10 cellular contexts compared by ENCODE assay signal in the genomic region with DNA sequence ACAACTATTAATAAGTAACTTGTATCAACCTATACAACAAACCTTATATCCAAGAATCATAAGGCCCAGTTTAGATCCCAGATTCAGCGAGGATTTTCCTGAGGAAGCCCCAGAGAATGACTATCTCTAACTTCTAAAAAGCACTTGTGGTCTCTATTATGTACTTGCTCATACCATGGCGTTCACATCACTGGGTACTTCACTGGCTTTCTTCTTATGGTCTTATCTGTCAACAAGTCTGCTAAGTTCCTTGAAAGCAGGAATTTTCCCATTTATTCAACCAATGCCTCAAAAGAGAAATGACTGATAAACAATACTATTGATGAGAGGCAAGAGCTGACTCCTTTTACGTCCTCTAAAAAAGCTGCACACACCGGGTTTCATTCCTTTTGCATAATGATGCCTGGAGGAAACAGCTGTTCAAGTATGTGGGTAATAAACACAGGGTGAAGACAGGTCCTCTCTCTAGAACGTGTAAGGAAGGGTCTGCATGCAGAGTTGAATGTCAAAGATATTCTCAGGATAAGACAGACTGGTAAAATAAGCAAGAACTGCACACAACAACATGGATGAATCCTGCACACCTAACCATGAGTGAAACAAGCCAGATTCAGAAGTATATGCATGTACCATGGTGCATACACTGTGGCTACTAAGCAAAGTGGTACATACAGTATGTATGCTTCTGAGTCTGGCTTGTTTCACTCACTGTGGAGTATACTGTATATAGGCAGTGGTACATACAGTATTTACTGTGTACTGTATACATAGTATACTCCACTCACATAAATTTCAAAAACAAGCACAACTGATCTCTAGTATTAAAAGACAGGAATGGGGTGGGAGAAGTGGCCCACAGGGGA. TPM values are rescaled to one million over a fixed set of nuclear protein-coding genes. Genes with fewer than 3 reads are reported as not detected.
DNase-seq lines count a peak whose midpoint lies in the region; ATAC-seq and TF ChIP-seq lines count a peak whose summit lies in the region.
"Had no signal": no experiment of that assay in that cellular context is flagged by ENCODE, and none has a peak within 500 bp of the region (broad histone marks: within the 10 kb centered on the region; RNA-seq: fewer than 3 reads in every experiment).

No MANE protein-coding gene starts in this region.

- DNase-seq in CD4-positive, alpha-beta T cell, result no peak
- DNase-seq in activated B cell treated with CpG ODN at 0.5 μM for 24 hours (no peak), foreskin melanocyte (no peak), NCI-H1092 (lab: John Stamatoyannopoulos, UW) (no peak)
- DNase-seq in activated CD8-positive, alpha-beta memory T cell treated with anti-CD3 and anti-CD28 coated beads, Interleukin-2, amount 50 U/mL, for 4 hours, result no peak
- DNase-seq: H9, stomach had no signal

- TF ChIP-seq CTCF in CD4-positive, alpha-beta T cell (IDR thresholded peaks at IDR 0.05), result no peak
- TF ChIP-seq CTCF in activated B cell treated with CpG ODN at 0.5 μM for 24 hours (IDR thresholded peaks at IDR 0.05), result no peak

- H3K27me3 ChIP-seq in CD4-positive, alpha-beta T cell (ENCODE audit: control insufficient read depth, insufficient read depth, low read length), result no peaks in the 10 kb centered on the region
- H3K27me3 ChIP-seq: stomach had no signal

- CTCF ChIA-PET in CD4-positive, alpha-beta T cell (lab: Charles Lee), result interaction anchor here (0.7 kb wide), 1 partner anchor 13 kb away, joined by 3 read pairs; no protein-coding TSS in a partner anchor
- CTCF ChIA-PET in activated B cell treated with CpG ODN at 0.5 μM for 24 hours (lab: Charles Lee), result no interaction called here

- H3K9me3 Mint-ChIP-seq in CD4-positive, alpha-beta T cell, result no peaks in the 10 kb centered on the region
- no peaks in the 10 kb centered on the region for H3K9me3 Mint-ChIP-seq in activated B cell treated with CpG ODN at 0.5 μM for 24 hours
- H3K9me3 Mint-ChIP-seq: H9 had no signal

- no peak overlapping the region for H3K27ac ChIP-seq in CD4-positive, alpha-beta T cell (ENCODE audit: low read depth, low read length)
- H3K27ac ChIP-seq: stomach had no signal

- intact Hi-C loops in CD4-positive, alpha-beta T cell (cut with DNase I, micrococcal nuclease), result loop anchor here (5.0 to 10.0 kb wide), 4 partner anchors 32 to 385 kb away; no protein-coding TSS in a partner anchor
- intact Hi-C loops in activated B cell treated with CpG ODN at 0.5 μM for 24 hours (cut with micrococcal nuclease), result loop anchor here (1.0 to 10.0 kb wide), 3 partner anchors 9 to 715 kb away; a partner anchor contains a TSS

- peaks cover 87% of the 10 kb centered on the region for H3K4me1 Mint-ChIP-seq in CD4-positive, alpha-beta T cell (ENCODE audit: low read depth)
- H3K4me1 Mint-ChIP-seq in activated B cell treated with CpG ODN at 0.5 μM for 24 hours, result peaks cover 77% of the 10 kb centered on the region

- POLR2A ChIA-PET in CD4-positive, alpha-beta T cell (lab: Charles Lee), result no interaction called here
- POLR2A ChIA-PET in activated B cell treated with CpG ODN at 0.5 μM for 24 hours (lab: Charles Lee), result interaction anchor here (0.9 kb wide), 1 partner anchor 509 kb away, joined by 3 read pairs; no protein-coding TSS in a partner anchor

- no peaks in the 10 kb centered on the region for H3K27me3 Mint-ChIP-seq in CD4-positive, alpha-beta T cell
- no peaks in the 10 kb centered on the region for H3K27me3 Mint-ChIP-seq in activated B cell treated with CpG ODN at 0.5 μM for 24 hours

- peak overlapping the region; percentile 27 for H3K4me3 Mint-ChIP-seq in CD4-positive, alpha-beta T cell
- peak overlapping the region; percentile 40 for H3K4me3 Mint-ChIP-seq in activated B cell treated with CpG ODN at 0.5 μM for 24 hours
- H3K4me3 Mint-ChIP-seq: H9 had no signal

- peaks cover 58% of the 10 kb centered on the region for H3K36me3 Mint-ChIP-seq in CD4-positive, alpha-beta T cell (ENCODE audit: low read depth)
- H3K36me3 Mint-ChIP-seq in activated B cell treated with CpG ODN at 0.5 μM for 24 hours (ENCODE audit: low read depth), result peaks cover 35% of the 10 kb centered on the region

- no peaks in the 10 kb centered on the region for H3K9me3 ChIP-seq in CD4-positive, alpha-beta T cell (ENCODE audit: control insufficient read depth, low read length)
- H3K9me3 ChIP-seq: stomach had no signal

- H3K27ac Mint-ChIP-seq in CD4-positive, alpha-beta T cell, result no peak overlapping the region
- H3K27ac Mint-ChIP-seq in activated B cell treated with CpG ODN at 0.5 μM for 24 hours, result no peak overlapping the region

- ATAC-seq in CD4-positive, alpha-beta T cell (ENCODE audit: poor library complexity), result peak; percentile 33
- ATAC-seq in GM19397 (IDR thresholded peaks at IDR 0.05; ENCODE audit: unreplicated experiment) (peak; percentile 76), HG02884 (IDR thresholded peaks at IDR 0.05; ENCODE audit: unreplicated experiment) (peak; percentile 41), activated B cell treated with CpG ODN at 0.5 μM for 24 hours (ENCODE audit: low read depth) (peak; percentile 16), esophagus mucosa (no peak)

RNA-seq across cellular contexts. Expression of a gene that starts 6.9 kb away (rescaled TPM):
- 10 to 100 TPM; 14.1 to 14.2 TPM for total RNA-seq in CD4-positive, alpha-beta T cell
- total RNA-seq in activated B cell treated with CpG ODN at 0.5 μM for 24 hours (10.7 and 11.6 TPM in 2 replicates), esophagus mucosa (9.1 TPM)
